Comparison of ENCODE assay signal across 8 cellular contexts in the genomic region with DNA sequence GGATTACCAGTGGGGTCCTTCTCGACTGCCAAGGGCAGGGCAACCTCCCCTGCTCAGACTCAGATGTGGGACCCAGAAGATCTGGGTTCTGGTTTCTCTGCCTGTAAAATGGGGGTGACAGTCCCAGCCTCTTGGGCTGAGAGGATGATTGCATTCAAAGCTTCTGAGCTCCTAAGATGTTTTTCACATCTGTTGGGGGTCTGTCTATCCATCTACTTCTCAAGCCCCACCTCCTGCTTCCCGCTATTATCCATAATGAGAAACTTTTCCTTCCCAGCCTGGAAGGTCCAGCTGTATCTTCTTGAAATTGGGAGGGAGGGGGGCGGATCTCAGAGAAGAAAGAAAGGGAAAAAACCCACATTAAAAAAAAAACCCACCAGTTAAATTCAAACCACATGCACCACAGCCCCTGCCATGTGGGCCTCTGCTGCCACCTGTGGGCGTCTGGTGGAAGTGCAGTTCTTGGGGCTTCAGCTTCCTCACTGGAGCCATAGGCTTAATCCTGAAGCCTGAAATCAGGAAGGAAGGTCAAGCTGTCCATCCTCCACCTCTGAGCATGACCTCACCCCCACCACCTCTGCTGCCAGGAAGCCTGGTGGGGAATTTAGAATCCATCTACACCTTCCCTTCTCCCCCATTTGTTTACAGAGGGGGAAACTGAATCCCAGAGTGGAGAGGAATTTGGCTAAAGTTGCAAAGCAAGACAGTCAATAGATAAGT. TPM values are rescaled to one million over a fixed set of nuclear protein-coding genes. Genes with fewer than 3 reads are reported as not detected.
DNase-seq lines count a peak whose midpoint lies in the region; ATAC-seq and FAIRE-seq lines count a peak whose summit lies in the region.

No MANE protein-coding gene starts in this region.

- peak; percentile 90 for DNase-seq in GM19240 (ENCODE audit: insufficient read length, low spot score)
- DNase-seq in NCI-H345 (lab: John Stamatoyannopoulos, UW), result peak; percentile 74
- peak; percentile 49 to 80 (median 63) for DNase-seq in activated CD4-positive, CD25-positive, alpha-beta regulatory T cell (lab: John Stamatoyannopoulos, UW)
- peak in 55 of 61 donors; percentile 23 to 87 (median 62) for DNase-seq in caudate nucleus (lab: John Stamatoyannopoulos, UW)
- DNase-seq in left colon, result peak; percentile 64 to 80
- peak; percentile 70 for DNase-seq in stimulated activated CD4-positive, alpha-beta T cell treated with anti-CD3 and anti-CD28 coated beads, Interleukin-1b, Interleukin-23, amount 100 ng/mL, for 48 hours

- ATAC-seq in left colon, result peak; percentile 86
- no peak for ATAC-seq in GM18519 (IDR thresholded peaks at IDR 0.05; ENCODE audit: low FRiP score, unreplicated experiment)

- H3K27ac ChIP-seq in caudate nucleus (ENCODE audit: low read depth, low read length), result peak overlapping the region; percentile 64

- FAIRE-seq in A204.1 (lab: Jason Lieb, UNC), result peak; percentile 77

- intact Hi-C loops in left colon (cut with DNase I, micrococcal nuclease), result loop anchor here in 1 of 2 donors (5.0 kb wide), 1 partner anchor 33 kb away; no protein-coding TSS in a partner anchor

RNA-seq across cellular contexts. Expression of a gene that starts 27.3 kb away (rescaled TPM):
- total RNA-seq in left colon, result 10 to 100 TPM in 1 of 2 donors, 1 to 10 TPM in 1; 6.8 to 14.4 TPM

RNA-seq across cellular contexts. Expression of a gene that starts 40.8 kb away (rescaled TPM):
- 1 to 10 TPM; 2.6 to 3.1 TPM for total RNA-seq in left colon
